8 cellular contexts compared by ENCODE assay signal in the genomic region with DNA sequence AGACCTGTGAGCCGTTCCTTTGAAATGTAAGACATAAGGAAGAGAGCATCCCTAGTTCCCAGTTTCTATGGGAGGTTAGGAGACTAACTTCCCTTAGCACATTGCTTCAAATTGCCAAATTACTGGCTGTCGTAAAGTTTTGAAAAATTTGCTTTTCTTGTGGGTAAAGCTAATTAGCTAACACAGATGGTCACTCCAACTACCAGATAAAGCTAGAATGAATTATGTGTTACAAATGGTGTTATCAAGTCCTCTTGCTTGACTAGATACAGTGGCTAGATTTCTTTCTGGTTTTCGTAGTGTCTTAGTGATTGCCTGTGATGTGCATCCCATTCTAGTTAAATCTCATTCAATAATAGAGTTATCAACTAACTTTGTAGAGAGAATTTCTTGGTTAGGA.
"Had no signal": no experiment of that assay in that cellular context is flagged by ENCODE, and none has a peak within 500 bp of the region (broad histone marks: within the 10 kb centered on the region; RNA-seq: fewer than 3 reads in every experiment).

No MANE protein-coding gene starts in this region.

- H2AFZ ChIP-seq: GM23248 had no signal

- DNase-seq: GM23248, GOT3, H7, HFFc6, IMR-90 had no signal

- H3K27ac ChIP-seq: GM23248 had no signal

- H3K36me3 ChIP-seq: HAP-1 had no signal

- ATAC-seq: HCT116 had no signal

- H3K9ac ChIP-seq: GM23248 had no signal

- H3K9me3 ChIP-seq: HAP-1 had no signal

- FAIRE-seq: HTR-8/SVneo had no signal

- H3K4me3 ChIP-seq: GM23248, HAP-1 had no signal
